8 cellular contexts compared by ENCODE assay signal in genomic region chr9:126705311-126705766, GRCh38.
A peak's percentile ranks its signal among the peaks of the same experiment; 100 is the strongest.
DNase-seq lines count a peak whose midpoint lies in the region; ATAC-seq lines count a peak whose summit lies in the region.

No MANE protein-coding gene starts in this region.

- H3K4me3 Mint-ChIP-seq in T-helper 17 cell, result peak overlapping the region; percentile 92

- H3K27me3 Mint-ChIP-seq in T-helper 17 cell, result peaks cover 47% of the 10 kb centered on the region

- DNase-seq in NCI-H2107 (lab: John Stamatoyannopoulos, UW) (peak; percentile 33), NCI-H2107 treated with DMSO at 0.1 percent for 48 hours (lab: John Stamatoyannopoulos, UW; ENCODE audit: unreplicated experiment) (no peak), NCI-H1092 (lab: John Stamatoyannopoulos, UW) (peak; percentile 42), T-helper 17 cell (peak; percentile 74 to 83 (median 75)), amniotic stem cell (lab: John Stamatoyannopoulos, UW) (peak; percentile 15), hepatic stellate cell (ENCODE audit: low spot score) (peak; percentile 80), skeletal muscle cell (ENCODE audit: low read depth) (no peak), DMS114 treated with DMSO at 0.1 percent for 48 hours (lab: John Stamatoyannopoulos, UW; ENCODE audit: unreplicated experiment) (no peak)

- peak; percentile 82 for ATAC-seq in T-helper 17 cell

- peak overlapping the region; percentile 3 for H3K4me3 ChIP-seq in skeletal muscle cell (ENCODE audit: low read depth, low read length)

- H3K4me1 Mint-ChIP-seq in T-helper 17 cell, result peaks cover 15% of the 10 kb centered on the region

- H3K27ac Mint-ChIP-seq in T-helper 17 cell, result no peak overlapping the region

- H3K9me3 ChIP-seq in T-helper 17 cell (ENCODE audit: control insufficient read depth, low read length, poor library complexity, severe bottlenecking), result no peaks in the 10 kb centered on the region

- peaks cover 2% of the 10 kb centered on the region for H3K36me3 Mint-ChIP-seq in T-helper 17 cell (ENCODE audit: low read depth)

Comparison
In these comparisons a context has a peak if more than half of its experiments do, and no peak if none do; other contexts are left out.
1. DNase-seq: peak in NCI-H2107 (single experiment), NCI-H1092 (single experiment), T-helper 17 cell (3 of 3), amniotic stem cell (single experiment) and hepatic stellate cell (single experiment); none in NCI-H2107 treated with DMSO at 0.1 percent for 48 hours (single experiment), skeletal muscle cell (single experiment) and DMS114 treated with DMSO at 0.1 percent for 48 hours (single experiment).